25 cellular contexts compared by ENCODE assay signal in the genomic region with DNA sequence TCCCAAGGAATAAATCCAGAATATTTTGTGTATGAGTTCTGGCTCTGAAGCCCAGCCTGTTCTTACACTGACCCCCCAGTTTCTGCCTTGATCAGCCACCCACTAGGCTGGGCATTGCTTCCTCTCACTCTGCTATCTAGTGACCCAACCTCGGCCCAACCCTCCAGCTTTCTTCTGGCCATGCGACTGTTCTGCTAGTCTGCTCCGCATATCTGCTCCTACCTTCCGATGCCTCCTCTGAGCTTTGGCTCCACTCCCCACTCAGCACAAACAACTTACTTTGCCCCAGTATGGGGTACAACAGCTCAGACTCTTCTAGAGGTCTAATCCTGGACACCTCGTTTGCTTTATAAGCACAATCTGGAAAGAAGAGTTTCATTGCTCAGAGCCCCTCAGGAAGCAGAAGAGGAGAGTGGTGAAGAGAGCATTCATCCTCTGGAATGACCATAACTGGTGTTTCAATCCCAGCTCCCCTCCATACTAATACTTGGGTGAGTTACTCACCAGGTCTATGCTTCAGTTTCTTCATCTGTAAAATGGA.
"Had no signal": no experiment of that assay in that cellular context is flagged by ENCODE, and none has a peak within 500 bp of the region (broad histone marks: within the 10 kb centered on the region; RNA-seq: fewer than 3 reads in every experiment).

No MANE protein-coding gene starts in this region.

- H3K27me3 Mint-ChIP-seq: activated CD4-positive, alpha-beta memory T cell treated with anti-CD3 and anti-CD28 coated beads, Interleukin-2, amount 10 ng/mL, durations not matched to agents 7 days and 5 days; stimulated activated naive B cell treated with anti-CD40 and anti-IgM and Interleukin-4, amounts not matched to agents 10 μg/mL and 1 μg/mL and 100 μg/mL, for 72 hours had no signal

- H3K36me3 ChIP-seq: cardiac muscle cell, lower lobe of right lung, spleen, thoracic aorta, upper lobe of right lung had no signal

- ATAC-seq: activated T-helper 17 cell treated with anti-CD3 and anti-CD28 coated beads, Interleukin-2, amount 50 U/mL, for 72 hours; foreskin keratinocyte; stimulated activated naive B cell treated with anti-CD40 and anti-IgM and Interleukin-4, amounts not matched to agents 10 μg/mL and 1 μg/mL and 100 μg/mL, for 72 hours had no signal

- H3K4me3 Mint-ChIP-seq: activated CD4-positive, alpha-beta memory T cell treated with anti-CD3 and anti-CD28 coated beads, Interleukin-2, amount 10 ng/mL, durations not matched to agents 7 days and 5 days; activated naive CD8-positive, alpha-beta T cell treated with anti-CD3 and anti-CD28 coated beads for 36 hours; activated T-helper 17 cell treated with anti-CD3 and anti-CD28 coated beads, Interleukin-2, amount 50 U/mL, for 72 hours; mesothelial cell of epicardium; natural killer cell treated with Interleukin-12 subunit alpha and Interleukin-12 subunit beta and Interleukin-15 and Interleukin-18, amount 100 ng/mL, for 72 hours; stimulated activated naive B cell treated with anti-CD40 and anti-IgM and Interleukin-4, amounts not matched to agents 10 μg/mL and 1 μg/mL and 100 μg/mL, for 72 hours had no signal

- H3K27me3 ChIP-seq: cardiac muscle cell, spleen, upper lobe of right lung had no signal

- H3K4me1 Mint-ChIP-seq: activated CD4-positive, alpha-beta memory T cell treated with anti-CD3 and anti-CD28 coated beads, Interleukin-2, amount 10 ng/mL, durations not matched to agents 7 days and 5 days; activated naive CD8-positive, alpha-beta T cell treated with anti-CD3 and anti-CD28 coated beads for 36 hours; activated T-helper 17 cell treated with anti-CD3 and anti-CD28 coated beads, Interleukin-2, amount 50 U/mL, for 72 hours; stimulated activated naive B cell treated with anti-CD40 and anti-IgM and Interleukin-4, amounts not matched to agents 10 μg/mL and 1 μg/mL and 100 μg/mL, for 72 hours had no signal

- H3K36me3 Mint-ChIP-seq: activated naive CD8-positive, alpha-beta T cell treated with anti-CD3 and anti-CD28 coated beads for 36 hours; mesothelial cell of epicardium; natural killer cell treated with Interleukin-12 subunit alpha and Interleukin-12 subunit beta and Interleukin-15 and Interleukin-18, amount 100 ng/mL, for 72 hours; stimulated activated naive B cell treated with anti-CD40 and anti-IgM and Interleukin-4, amounts not matched to agents 10 μg/mL and 1 μg/mL and 100 μg/mL, for 72 hours had no signal

- H3K27ac Mint-ChIP-seq: activated CD4-positive, alpha-beta memory T cell treated with anti-CD3 and anti-CD28 coated beads, Interleukin-2, amount 10 ng/mL, durations not matched to agents 7 days and 5 days; activated naive CD8-positive, alpha-beta T cell treated with anti-CD3 and anti-CD28 coated beads for 36 hours; activated T-helper 17 cell treated with anti-CD3 and anti-CD28 coated beads, Interleukin-2, amount 50 U/mL, for 72 hours; mesothelial cell of epicardium; natural killer cell treated with Interleukin-12 subunit alpha and Interleukin-12 subunit beta and Interleukin-15 and Interleukin-18, amount 100 ng/mL, for 72 hours; stimulated activated naive B cell treated with anti-CD40 and anti-IgM and Interleukin-4, amounts not matched to agents 10 μg/mL and 1 μg/mL and 100 μg/mL, for 72 hours had no signal

- DNase-seq: activated CD4-positive, alpha-beta memory T cell treated with anti-CD3 and anti-CD28 coated beads, Interleukin-2, amount 10 ng/mL, durations not matched to agents 7 days and 5 days; activated CD4-positive, alpha-beta T cell treated with anti-CD3 and anti-CD28 coated beads for 48 hours; activated CD4-positive, CD25-positive, alpha-beta regulatory T cell; activated naive CD4-positive, alpha-beta T cell; activated naive CD8-positive, alpha-beta T cell treated with anti-CD3 and anti-CD28 coated beads for 36 hours; activated T-cell treated with anti-CD3 and anti-CD28 coated beads, Interleukin-2, amount 50 U/mL, for 1 hour; amniotic stem cell; dermis blood vessel endothelial cell; effector memory CD4-positive, alpha-beta T cell; hippocampal formation; islet precursor cell; lower lobe of right lung; nucleus accumbens; posterior cingulate gyrus; spleen; stimulated activated CD4-positive, alpha-beta T cell treated with anti-CD3 and anti-CD28 coated beads, Interleukin-4, amount 100 ng/mL, for 4 hours; stimulated activated naive B cell treated with anti-CD40 and anti-IgM and Interleukin-4, amounts not matched to agents 10 μg/mL and 1 μg/mL and 100 μg/mL, for 72 hours; upper lobe of right lung had no signal

- H3K9me3 Mint-ChIP-seq: activated CD4-positive, alpha-beta memory T cell treated with anti-CD3 and anti-CD28 coated beads, Interleukin-2, amount 10 ng/mL, durations not matched to agents 7 days and 5 days; activated naive CD8-positive, alpha-beta T cell treated with anti-CD3 and anti-CD28 coated beads for 36 hours; activated T-helper 17 cell treated with anti-CD3 and anti-CD28 coated beads, Interleukin-2, amount 50 U/mL, for 72 hours; mesothelial cell of epicardium; natural killer cell treated with Interleukin-12 subunit alpha and Interleukin-12 subunit beta and Interleukin-15 and Interleukin-18, amount 100 ng/mL, for 72 hours had no signal

- H3K4me1 ChIP-seq: lower lobe of right lung, spleen, upper lobe of right lung had no signal

- H3K9me3 ChIP-seq: lower lobe of right lung, spleen, thoracic aorta, upper lobe of right lung had no signal

- H3K27ac ChIP-seq: cardiac muscle cell, epithelial cell of prostate, foreskin keratinocyte, lower lobe of right lung, spleen, thoracic aorta, upper lobe of right lung had no signal

- H3K4me3 ChIP-seq: cardiac muscle cell, lower lobe of right lung, spleen, thoracic aorta, upper lobe of right lung had no signal
